Comparison of ENCODE assay signal across 8 cellular contexts in genomic region chr2:97645700-97646629, GRCh38. TPM values are rescaled to one million over a fixed set of nuclear protein-coding genes. Genes with fewer than 3 reads are reported as not detected.
A peak's percentile ranks its signal among the peaks of the same experiment; 100 is the strongest.
DNase-seq lines count a peak whose midpoint lies in the region; ATAC-seq and TF ChIP-seq lines count a peak whose summit lies in the region.

Gene COX5B (plus strand): TSS chr2:97646062. CDS start chr2:97646087, 25 bp downstream.

- peaks cover 4% of the 10 kb centered on the region for H3K27me3 Mint-ChIP-seq in activated CD4-positive, alpha-beta T cell treated with anti-CD3 and anti-CD28 coated beads, Interleukin-2, amount 10 ng/mL, durations not matched to agents 24 days and 14 days

- peaks cover 31% of the 10 kb centered on the region for H3K36me3 Mint-ChIP-seq in activated CD4-positive, alpha-beta T cell treated with anti-CD3 and anti-CD28 coated beads, Interleukin-2, amount 10 ng/mL, durations not matched to agents 24 days and 14 days (ENCODE audit: low read depth)

- peak within 1 kb of the TSS; percentile 98 for H3K4me3 ChIP-seq in BJ (ENCODE audit: low read depth, low read length)
- H3K4me3 ChIP-seq in coronary artery, result peak within 1 kb of the TSS; percentile 93

- peak; percentile 87 for DNase-seq in BJ (ENCODE audit: low read depth)
- peak; percentile 94 for DNase-seq in NCI-H526 treated with DMSO at 0.1 percent for 48 hours (lab: John Stamatoyannopoulos, UW)
- peak; percentile 100 for DNase-seq in activated CD4-positive, alpha-beta T cell treated with anti-CD3 and anti-CD28 coated beads, Interleukin-2, amount 10 ng/mL, durations not matched to agents 24 days and 14 days
- DNase-seq in coronary artery (ENCODE audit: low spot score), result peak; percentile 99
- peak; percentile 99 for DNase-seq in left colon
- peak; percentile 99 for DNase-seq in stimulated activated CD4-positive, alpha-beta T cell treated with anti-CD3 and anti-CD28 coated beads, Interleukin-1b, Interleukin-23, amount 100 ng/mL, for 48 hours

- H3K27ac ChIP-seq in coronary artery, result peak within 1 kb of the TSS; percentile 90 to 92

- peaks cover 26% of the 10 kb centered on the region for H3K4me1 Mint-ChIP-seq in activated CD4-positive, alpha-beta T cell treated with anti-CD3 and anti-CD28 coated beads, Interleukin-2, amount 10 ng/mL, durations not matched to agents 24 days and 14 days

- H3K9me3 Mint-ChIP-seq in activated CD4-positive, alpha-beta T cell treated with anti-CD3 and anti-CD28 coated beads, Interleukin-2, amount 10 ng/mL, durations not matched to agents 24 days and 14 days, result no peaks in the 10 kb centered on the region

- H3K27me3 ChIP-seq in BJ (ENCODE audit: control insufficient read depth, insufficient read depth, low read length), result no peaks in the 10 kb centered on the region

- CTCF ChIA-PET in BJ (lab: Yijun Ruan, JAX), result interaction anchor here (0.7 to 1.1 kb wide), 3 partner anchors 16 to 56 kb away, joined by 3 to 5 read pairs (median 3); no protein-coding TSS in a partner anchor

- H3K4me3 Mint-ChIP-seq in activated CD4-positive, alpha-beta T cell treated with anti-CD3 and anti-CD28 coated beads, Interleukin-2, amount 10 ng/mL, durations not matched to agents 24 days and 14 days, result peak within 1 kb of the TSS; percentile 94

- peak within 1 kb of the TSS; percentile 96 for H3K27ac Mint-ChIP-seq in activated CD4-positive, alpha-beta T cell treated with anti-CD3 and anti-CD28 coated beads, Interleukin-2, amount 10 ng/mL, durations not matched to agents 24 days and 14 days

- POLR2A ChIA-PET in BJ (lab: Charles Lee), result interaction anchor here (1.6 kb wide), 1 partner anchor 18 kb away, joined by 8 read pairs; the partner anchor contains the start of gene ACTR1B

- TF ChIP-seq CTCF in BJ (IDR thresholded peaks at IDR 0.05; ENCODE audit: insufficient read depth, low read depth, low read length) (no peak), coronary artery (IDR thresholded peaks at IDR 0.05) (peak; percentile 14)

- peaks cover 9% of the 10 kb centered on the region for H3K36me3 ChIP-seq in BJ (ENCODE audit: control insufficient read depth, insufficient read depth, low read length)

- intact Hi-C loops in activated CD4-positive, alpha-beta T cell treated with anti-CD3 and anti-CD28 coated beads, Interleukin-2, amount 10 ng/mL, durations not matched to agents 24 days and 14 days (cut with micrococcal nuclease), result loop anchor here (1.0 to 5.0 kb wide), 4 partner anchors 18 to 1536 kb away; partner anchors contain the start of genes ACTR1B, MITD1 and MRPL30
- intact Hi-C loops in left colon (cut with DNase I, micrococcal nuclease), result no loop called here

- ATAC-seq in GM19324 (IDR thresholded peaks at IDR 0.05; ENCODE audit: low FRiP score, unreplicated experiment) (peak; percentile 98), HG03469 (IDR thresholded peaks at IDR 0.05; ENCODE audit: unreplicated experiment) (peak; percentile 71), left colon (peak; percentile 91)

RNA-seq across cellular contexts. Expression of gene COX5B, which starts in this region (rescaled TPM):
- polyA plus RNA-seq in BJ (2011; rRNA removed), result 339 and 358 TPM in 2 replicates
- 21.3 and 32.1 TPM in 2 replicates for polyA minus RNA-seq in BJ (2011; rRNA and poly(A)+ RNA removed)
- total RNA-seq in activated CD4-positive, alpha-beta T cell treated with anti-CD3 and anti-CD28 coated beads, Interleukin-2, amount 10 ng/mL, durations not matched to agents 24 days and 14 days, result 227 and 233 TPM in 2 replicates
- total RNA-seq in left colon, result 100 to 1,000 TPM; 626 to 674 TPM

Comparison
In these comparisons a context has a peak if more than half of its experiments do, and no peak if none do; other contexts are left out.
1. Peak in every context shown above with its lines: DNase-seq, ATAC-seq, H3K4me3 ChIP-seq and H3K27ac ChIP-seq.